ENCODE assay signal across 2 cellular contexts in genomic region chr4:41982716-41983115, GRCh38.
TF ChIP-seq lines count a peak whose summit lies in the region.

No MANE protein-coding gene starts in this region.

TF ChIP-seq in GM23338, 12 proteins besides CTCF, POLR2A, EP300 and RAD21:
- no peak for TF ChIP-seq ZNF331 (CRISPR knock-in tag; IDR thresholded peaks at IDR 0.05; ENCODE audit: low read depth)
- no peak for TF ChIP-seq ZNF114 (CRISPR knock-in tag; IDR thresholded peaks at IDR 0.05)
- TF ChIP-seq CREB1 (CRISPR knock-in tag; IDR thresholded peaks at IDR 0.05; ENCODE audit: low read depth), result no peak
- TF ChIP-seq EZH2phosphoT487 (IDR thresholded peaks at IDR 0.05; ENCODE audit: unreplicated experiment), result no peak
- no peak for TF ChIP-seq NANOG (IDR thresholded peaks at IDR 0.05; ENCODE audit: borderline replicate concordance)
- TF ChIP-seq EZH2 (IDR thresholded peaks at IDR 0.05; ENCODE audit: low read depth, unreplicated experiment), result no peak
- TF ChIP-seq REST (IDR thresholded peaks at IDR 0.05; ENCODE audit: unreplicated experiment), result no peak
- TF ChIP-seq POLR2AphosphoS5 (IDR thresholded peaks at IDR 0.05; ENCODE audit: low read depth), result no peak

TF ChIP-seq in H1, 55 proteins besides CTCF, POLR2A, EP300 and RAD21:
- no peak for TF ChIP-seq SAP30 (IDR thresholded peaks at IDR 0.05; ENCODE audit: insufficient read depth, insufficient replicate concordance, low read length)
- TF ChIP-seq RXRA (IDR thresholded peaks at IDR 0.05; ENCODE audit: insufficient read depth, low read depth, low read length), result no peak
- no peak for TF ChIP-seq SIRT6 (IDR thresholded peaks at IDR 0.05; ENCODE audit: low read length)
- TF ChIP-seq JUN (IDR thresholded peaks at IDR 0.05; ENCODE audit: low read depth, low read length), result no peak
- no peak for TF ChIP-seq SRF (IDR thresholded peaks at IDR 0.05; ENCODE audit: low read depth, low read length)
- no peak for TF ChIP-seq PHF8 (conservative IDR thresholded peaks at IDR 0.05; ENCODE audit: low read depth, low read length)
- no peak for TF ChIP-seq CHD1 (IDR thresholded peaks at IDR 0.05; ENCODE audit: low read depth, low read length)
- no peak for TF ChIP-seq CEBPB (IDR thresholded peaks at IDR 0.05; ENCODE audit: low read depth, low read length)
- TF ChIP-seq POLR2AphosphoS5 (IDR thresholded peaks at IDR 0.05; ENCODE audit: low read depth, low read length), result no peak
- no peak for TF ChIP-seq KDM4A (IDR thresholded peaks at IDR 0.05; ENCODE audit: low read depth, low read length, severe bottlenecking)
- TF ChIP-seq HDAC2 (IDR thresholded peaks at IDR 0.05; ENCODE audit: borderline replicate concordance in 1 of 2, low read depth in 2 of 2, low read length in 2 of 2), result no peak
- no peak for TF ChIP-seq RFX5 (IDR thresholded peaks at IDR 0.05; ENCODE audit: borderline replicate concordance, low read depth, low read length)
